ENCODE assay signal across 1 cellular context in the genomic region with DNA sequence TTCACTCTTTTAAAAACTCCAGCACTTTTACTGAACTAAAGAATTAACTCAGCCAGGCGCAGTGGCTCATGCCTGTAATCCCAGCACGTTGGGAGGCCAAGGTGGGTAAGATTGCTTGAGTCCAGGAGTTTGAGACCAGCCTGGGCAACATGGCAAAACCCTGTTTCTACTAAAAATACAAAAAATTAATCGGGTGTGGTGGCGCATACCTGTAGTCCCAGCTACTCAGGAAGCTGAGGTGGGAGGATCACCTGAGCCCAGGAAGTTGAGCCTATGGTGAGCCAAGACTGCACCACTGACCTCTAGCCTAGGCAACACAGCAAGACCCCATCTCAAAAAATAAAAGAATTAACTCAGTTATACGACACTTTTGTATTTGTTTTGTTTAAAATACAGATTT.
TF ChIP-seq lines count a peak whose summit lies in the region.

No MANE protein-coding gene starts in this region.

TF ChIP-seq in HepG2, 621 proteins besides CTCF, POLR2A, EP300 and RAD21:
- TF ChIP-seq ZNF460 (CRISPR knock-in tag; IDR thresholded peaks at IDR 0.05; ENCODE audit: borderline replicate concordance) = peak; percentile 58; the same call in 1 of the 2 replicates
- 0 out of 2 replicates have a peak, but pooled peaks have one; percentile 6 for TF ChIP-seq ZFY (CRISPR knock-in tag; IDR thresholded peaks at IDR 0.05)
